1 cellular context compared by ENCODE assay signal in the genomic region with DNA sequence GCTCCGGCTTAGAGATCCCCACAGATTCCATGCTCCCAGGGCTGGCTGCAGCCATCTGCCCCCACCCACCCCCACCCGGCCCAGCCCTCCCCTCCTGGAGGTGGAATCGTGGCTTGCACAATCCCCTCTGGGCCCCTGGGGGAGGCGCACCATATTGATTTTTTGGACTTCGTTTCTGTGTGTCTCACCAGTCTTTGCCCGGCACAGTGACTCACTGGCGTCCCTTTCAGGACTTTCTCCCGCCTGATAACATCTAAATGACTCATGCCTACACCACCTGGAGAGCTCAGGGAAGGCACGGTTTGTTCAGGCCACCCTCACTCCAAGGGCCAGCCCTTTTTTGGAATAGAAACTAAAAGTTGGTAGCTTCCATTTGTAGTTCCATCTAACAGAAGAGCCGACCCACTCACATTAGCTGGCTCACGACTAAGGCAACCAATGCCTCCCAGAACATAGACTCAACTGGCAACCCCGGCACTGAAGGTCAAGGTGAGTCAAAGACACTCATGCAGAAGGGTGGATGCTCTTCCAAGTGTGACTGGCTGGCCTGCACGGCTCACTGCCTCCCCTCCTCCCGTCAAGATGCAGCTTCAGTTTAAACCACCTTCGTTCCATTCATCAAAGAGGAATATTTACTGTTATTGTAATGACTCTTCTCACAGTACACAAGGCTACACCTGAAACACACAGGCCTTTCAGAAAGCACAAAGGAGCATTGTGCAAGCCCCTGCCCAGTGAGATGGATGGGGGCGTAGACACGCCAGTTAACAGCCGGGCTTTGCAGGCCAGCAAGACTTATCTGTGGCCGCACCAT.
TF ChIP-seq lines count a peak whose summit lies in the region.

No MANE protein-coding gene starts in this region.

TF ChIP-seq in K562, 482 proteins besides CTCF, POLR2A, EP300 and RAD21 (continued from another document):
- TF ChIP-seq, protein P1, sequence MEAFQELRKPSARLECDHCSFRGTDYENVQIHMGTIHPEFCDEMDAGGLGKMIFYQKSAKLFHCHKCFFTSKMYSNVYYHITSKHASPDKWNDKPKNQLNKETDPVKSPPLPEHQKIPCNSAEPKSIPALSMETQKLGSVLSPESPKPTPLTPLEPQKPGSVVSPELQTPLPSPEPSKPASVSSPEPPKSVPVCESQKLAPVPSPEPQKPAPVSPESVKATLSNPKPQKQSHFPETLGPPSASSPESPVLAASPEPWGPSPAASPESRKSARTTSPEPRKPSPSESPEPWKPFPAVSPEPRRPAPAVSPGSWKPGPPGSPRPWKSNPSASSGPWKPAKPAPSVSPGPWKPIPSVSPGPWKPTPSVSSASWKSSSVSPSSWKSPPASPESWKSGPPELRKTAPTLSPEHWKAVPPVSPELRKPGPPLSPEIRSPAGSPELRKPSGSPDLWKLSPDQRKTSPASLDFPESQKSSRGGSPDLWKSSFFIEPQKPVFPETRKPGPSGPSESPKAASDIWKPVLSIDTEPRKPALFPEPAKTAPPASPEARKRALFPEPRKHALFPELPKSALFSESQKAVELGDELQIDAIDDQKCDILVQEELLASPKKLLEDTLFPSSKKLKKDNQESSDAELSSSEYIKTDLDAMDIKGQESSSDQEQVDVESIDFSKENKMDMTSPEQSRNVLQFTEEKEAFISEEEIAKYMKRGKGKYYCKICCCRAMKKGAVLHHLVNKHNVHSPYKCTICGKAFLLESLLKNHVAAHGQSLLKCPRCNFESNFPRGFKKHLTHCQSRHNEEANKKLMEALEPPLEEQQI (IDR thresholded peaks at IDR 0.05): no peak
- TF ChIP-seq, protein P2, sequence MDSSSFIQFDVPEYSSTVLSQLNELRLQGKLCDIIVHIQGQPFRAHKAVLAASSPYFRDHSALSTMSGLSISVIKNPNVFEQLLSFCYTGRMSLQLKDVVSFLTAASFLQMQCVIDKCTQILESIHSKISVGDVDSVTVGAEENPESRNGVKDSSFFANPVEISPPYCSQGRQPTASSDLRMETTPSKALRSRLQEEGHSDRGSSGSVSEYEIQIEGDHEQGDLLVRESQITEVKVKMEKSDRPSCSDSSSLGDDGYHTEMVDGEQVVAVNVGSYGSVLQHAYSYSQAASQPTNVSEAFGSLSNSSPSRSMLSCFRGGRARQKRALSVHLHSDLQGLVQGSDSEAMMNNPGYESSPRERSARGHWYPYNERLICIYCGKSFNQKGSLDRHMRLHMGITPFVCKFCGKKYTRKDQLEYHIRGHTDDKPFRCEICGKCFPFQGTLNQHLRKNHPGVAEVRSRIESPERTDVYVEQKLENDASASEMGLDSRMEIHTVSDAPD (CRISPR knock-in tag; IDR thresholded peaks at IDR 0.05): no peak
- TF ChIP-seq EZH2 (IDR thresholded peaks at IDR 0.05; ENCODE audit: borderline replicate concordance, low read depth, low read length): no peak
- TF ChIP-seq, protein P3, sequence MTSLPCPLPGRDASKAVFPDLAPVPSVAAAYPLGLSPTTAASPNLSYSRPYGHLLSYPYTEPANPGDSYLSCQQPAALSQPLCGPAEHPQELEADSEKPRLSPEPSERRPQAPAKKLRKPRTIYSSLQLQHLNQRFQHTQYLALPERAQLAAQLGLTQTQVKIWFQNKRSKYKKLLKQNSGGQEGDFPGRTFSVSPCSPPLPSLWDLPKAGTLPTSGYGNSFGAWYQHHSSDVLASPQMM (CRISPR knock-in tag; IDR thresholded peaks at IDR 0.05): no peak
- TF ChIP-seq, protein P4, sequence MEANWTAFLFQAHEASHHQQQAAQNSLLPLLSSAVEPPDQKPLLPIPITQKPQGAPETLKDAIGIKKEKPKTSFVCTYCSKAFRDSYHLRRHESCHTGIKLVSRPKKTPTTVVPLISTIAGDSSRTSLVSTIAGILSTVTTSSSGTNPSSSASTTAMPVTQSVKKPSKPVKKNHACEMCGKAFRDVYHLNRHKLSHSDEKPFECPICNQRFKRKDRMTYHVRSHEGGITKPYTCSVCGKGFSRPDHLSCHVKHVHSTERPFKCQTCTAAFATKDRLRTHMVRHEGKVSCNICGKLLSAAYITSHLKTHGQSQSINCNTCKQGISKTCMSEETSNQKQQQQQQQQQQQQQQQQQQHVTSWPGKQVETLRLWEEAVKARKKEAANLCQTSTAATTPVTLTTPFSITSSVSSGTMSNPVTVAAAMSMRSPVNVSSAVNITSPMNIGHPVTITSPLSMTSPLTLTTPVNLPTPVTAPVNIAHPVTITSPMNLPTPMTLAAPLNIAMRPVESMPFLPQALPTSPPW (CRISPR knock-in tag; IDR thresholded peaks at IDR 0.05): peak; percentile 66
- TF ChIP-seq, protein P5, sequence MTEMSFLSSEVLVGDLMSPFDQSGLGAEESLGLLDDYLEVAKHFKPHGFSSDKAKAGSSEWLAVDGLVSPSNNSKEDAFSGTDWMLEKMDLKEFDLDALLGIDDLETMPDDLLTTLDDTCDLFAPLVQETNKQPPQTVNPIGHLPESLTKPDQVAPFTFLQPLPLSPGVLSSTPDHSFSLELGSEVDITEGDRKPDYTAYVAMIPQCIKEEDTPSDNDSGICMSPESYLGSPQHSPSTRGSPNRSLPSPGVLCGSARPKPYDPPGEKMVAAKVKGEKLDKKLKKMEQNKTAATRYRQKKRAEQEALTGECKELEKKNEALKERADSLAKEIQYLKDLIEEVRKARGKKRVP (CRISPR knock-in tag; IDR thresholded peaks at IDR 0.05): no peak
- no peak for TF ChIP-seq COPS2 (conservative IDR thresholded peaks at IDR 0.05)
- TF ChIP-seq PRMT5 (CRISPR knock-in tag; IDR thresholded peaks at IDR 0.05): no peak
- TF ChIP-seq GTF2E2 (tag; IDR thresholded peaks at IDR 0.05): no peak
- TF ChIP-seq ZBTB17 (CRISPR knock-in tag; IDR thresholded peaks at IDR 0.05): no peak
- no peak for TF ChIP-seq STAG1 (CRISPR knock-in tag; IDR thresholded peaks at IDR 0.05; ENCODE audit: borderline replicate concordance)
- TF ChIP-seq FOXK2 (conservative IDR thresholded peaks at IDR 0.05 in 1 of 2, IDR thresholded peaks at IDR 0.05 in 1 of 2; ENCODE audit: low read depth in 2 of 2): peak in 1 of 2 experiments; percentile 50; a peak in 1 of 4 replicates
- TF ChIP-seq BRCA1 (IDR thresholded peaks at IDR 0.05): no peak
- no peak for TF ChIP-seq BRCA1 (CRISPR knock-in tag; IDR thresholded peaks at IDR 0.05)
- no peak for TF ChIP-seq XRCC3 (IDR thresholded peaks at IDR 0.05)
- TF ChIP-seq U2AF1 (optimal IDR thresholded peaks at IDR 0.05; ENCODE audit: low read depth, low read length): no peak
- TF ChIP-seq NR1H2 (CRISPR knock-in tag; IDR thresholded peaks at IDR 0.05): no peak
- no peak for TF ChIP-seq ZNF3 (CRISPR knock-in tag; IDR thresholded peaks at IDR 0.05)
- TF ChIP-seq RHOXF2B (CRISPR knock-in tag; conservative IDR thresholded peaks at IDR 0.05): no peak
- no peak for TF ChIP-seq RUNX1 (IDR thresholded peaks at IDR 0.05; ENCODE audit: low read depth)
- TF ChIP-seq GABPA (tag; conservative IDR thresholded peaks at IDR 0.05; ENCODE audit: low read depth): no peak
- TF ChIP-seq ZNF445 (CRISPR knock-in tag; IDR thresholded peaks at IDR 0.05; ENCODE audit: low read depth): no peak
- no peak for TF ChIP-seq HCFC1 (IDR thresholded peaks at IDR 0.05; ENCODE audit: low read depth, low read length)
